Comparison of ENCODE assay signal across 20 cellular contexts in the genomic region with DNA sequence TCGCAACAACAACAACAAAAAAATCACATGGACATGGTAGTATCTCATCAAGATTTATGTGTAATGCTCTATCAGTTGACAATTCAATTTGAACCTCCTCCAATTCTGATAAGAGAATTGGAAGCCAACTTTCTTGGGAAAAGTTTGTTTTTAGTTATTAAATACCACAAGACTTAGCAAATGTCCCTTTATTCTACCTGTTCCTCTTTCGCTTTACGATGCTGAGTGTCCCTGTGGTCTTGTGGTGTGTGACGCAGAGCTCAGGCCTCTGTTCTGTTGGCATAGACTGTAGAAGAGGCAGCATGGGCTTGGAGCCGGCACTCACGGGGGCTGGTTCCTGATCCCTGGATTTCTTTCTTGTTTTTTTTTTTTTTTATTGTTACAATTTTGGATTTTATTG.
A peak's percentile ranks its signal among the peaks of the same experiment; 100 is the strongest.
DNase-seq lines count a peak whose midpoint lies in the region; ATAC-seq and TF ChIP-seq lines count a peak whose summit lies in the region.
"Had no signal": no experiment of that assay in that cellular context is flagged by ENCODE, and none has a peak within 500 bp of the region (broad histone marks: within the 10 kb centered on the region; RNA-seq: fewer than 3 reads in every experiment).

No MANE protein-coding gene starts in this region.

- no peak for TF ChIP-seq CTCF in NB4 (IDR thresholded peaks at IDR 0.05; ENCODE audit: low read depth, low read length)
- TF ChIP-seq CTCF in dorsolateral prefrontal cortex (IDR thresholded peaks at IDR 0.05 in 54 of 56, conservative IDR thresholded peaks at IDR 0.05 in 2 of 56; ENCODE audit: low read depth in 1 of 56, partially characterized antibody in 56 of 56): no peak

- no peak overlapping the region for H3K27ac Mint-ChIP-seq in naive thymus-derived CD4-positive, alpha-beta T cell
- H3K27ac Mint-ChIP-seq: endodermal cell; naive B cell; stimulated activated naive CD8-positive, alpha-beta T cell treated with anti-CD3 and anti-CD28 coated beads, Interleukin-15, amount 100 ng/mL, for 72 hours had no signal

- no peak overlapping the region for H2BK120ac ChIP-seq in neuronal stem cell (ENCODE audit: low read depth, low read length)

- no peak overlapping the region for H3K4ac ChIP-seq in neuronal stem cell (ENCODE audit: low read length)

- H3K4me3 Mint-ChIP-seq in naive thymus-derived CD4-positive, alpha-beta T cell: no peak overlapping the region
- H3K4me3 Mint-ChIP-seq: endodermal cell; naive B cell; stimulated activated naive CD8-positive, alpha-beta T cell treated with anti-CD3 and anti-CD28 coated beads, Interleukin-15, amount 100 ng/mL, for 72 hours had no signal

- H4K8ac ChIP-seq in neuronal stem cell (ENCODE audit: low read depth, low read length): no peak overlapping the region

- no peak overlapping the region for H2AK5ac ChIP-seq in neuronal stem cell (ENCODE audit: low read depth, low read length)

- H3K4me3 ChIP-seq in NB4 (ENCODE audit: low read depth, low read length) (no peak overlapping the region), neuronal stem cell (ENCODE audit: low read length in 2 of 2) (no peak overlapping the region), dorsolateral prefrontal cortex (no peak overlapping the region)
- no peak overlapping the region for H3K4me3 ChIP-seq in naive thymus-derived CD4-positive, alpha-beta T cell (ENCODE audit: low read length)
- H3K4me3 ChIP-seq: left ventricle myocardium inferior, PC-9 had no signal

- H3K4me1 ChIP-seq in naive thymus-derived CD4-positive, alpha-beta T cell (ENCODE audit: control insufficient read depth in 2 of 2, insufficient read depth in 2 of 2, low read length in 2 of 2): no peaks in the 10 kb centered on the region
- peaks cover 3 to 18% of the 10 kb centered on the region in 2 donors for H3K4me1 ChIP-seq in neuronal stem cell (ENCODE audit: control insufficient read depth in 2 of 2, insufficient read depth in 1 of 2, low read depth in 1 of 2, low read length in 2 of 2)
- H3K4me1 ChIP-seq: Caco-2 had no signal

- H3K4me1 Mint-ChIP-seq in naive thymus-derived CD4-positive, alpha-beta T cell: peaks cover 0 to 4% (median 0%) of the 10 kb centered on the region in 7 donors
- H3K4me1 Mint-ChIP-seq: endodermal cell; naive B cell; stimulated activated naive CD8-positive, alpha-beta T cell treated with anti-CD3 and anti-CD28 coated beads, Interleukin-15, amount 100 ng/mL, for 72 hours had no signal

- H3K27me3 Mint-ChIP-seq in naive thymus-derived CD4-positive, alpha-beta T cell: peaks cover 0 to 28% (median 15%) of the 10 kb centered on the region in 5 donors

- H3K36me3 ChIP-seq in naive thymus-derived CD4-positive, alpha-beta T cell (ENCODE audit: control insufficient read depth in 2 of 3, insufficient read depth in 3 of 3, low read length in 3 of 3): no peaks in the 10 kb centered on the region
- no peaks in the 10 kb centered on the region for H3K36me3 ChIP-seq in neuronal stem cell (replicated peaks in 1 of 2; ENCODE audit: control insufficient read depth in 2 of 2, insufficient read depth in 2 of 2, low read length in 2 of 2)
- H3K36me3 ChIP-seq: left ventricle myocardium inferior, WERI-Rb-1 had no signal

- no peak overlapping the region for H4K91ac ChIP-seq in neuronal stem cell (ENCODE audit: low read depth, low read length, poor library complexity)

- H3K23ac ChIP-seq in neuronal stem cell (ENCODE audit: low read depth, low read length, poor library complexity): no peak overlapping the region

- no peak overlapping the region for H3K18ac ChIP-seq in neuronal stem cell (ENCODE audit: low read length)

- H3K9me3 ChIP-seq in naive thymus-derived CD4-positive, alpha-beta T cell (ENCODE audit: control insufficient read depth in 2 of 3, low read length in 3 of 3): no peaks in the 10 kb centered on the region
- H3K9me3 ChIP-seq in neuronal stem cell (replicated peaks in 1 of 2; ENCODE audit: control insufficient read depth in 2 of 2, insufficient read depth in 1 of 2, low read depth in 1 of 2, low read length in 2 of 2): no peaks in the 10 kb centered on the region
- H3K9me3 ChIP-seq: Caco-2, left ventricle myocardium inferior had no signal

- DNase-seq in NB4 (ENCODE audit: low read depth) (peak; percentile 82), neuronal stem cell (ENCODE audit: low spot score) (no peak), dorsolateral prefrontal cortex (no peak)
- DNase-seq in naive thymus-derived CD4-positive, alpha-beta T cell: no peak
- DNase-seq: Caco-2; central memory CD4-positive, alpha-beta T cell; endodermal cell; H7; left ventricle myocardium inferior; naive B cell; NCI-H187 treated with DMSO at 0.1 percent for 48 hours; NCI-H510A treated with DMSO at 0.1 percent for 48 hours; PC-9; stimulated activated CD4-positive, alpha-beta T cell treated with anti-CD3 and anti-CD28 coated beads, Interleukin-12 subunit alpha, Interleukin-12 subunit beta, amount 100 ng/mL, for 4 hours; stimulated activated naive CD8-positive, alpha-beta T cell treated with anti-CD3 and anti-CD28 coated beads, Interleukin-15, amount 100 ng/mL, for 72 hours; WERI-Rb-1 had no signal

- TF ChIP-seq POLR2A in NB4 (IDR thresholded peaks at IDR 0.05; ENCODE audit: extremely low read depth, insufficient read length) (no peak), GM18505 (IDR thresholded peaks at IDR 0.05; ENCODE audit: borderline replicate concordance, extremely low read depth, insufficient read depth, insufficient read length) (no peak)

- ATAC-seq in GM18511 (IDR thresholded peaks at IDR 0.05; ENCODE audit: unreplicated experiment): peak; percentile 85
- peak; percentile 74 for ATAC-seq in HG02885 (IDR thresholded peaks at IDR 0.05; ENCODE audit: poor library complexity, unreplicated experiment)
- peak; percentile 78 for ATAC-seq in naive thymus-derived CD4-positive, alpha-beta T cell
- ATAC-seq in GM18505 (IDR thresholded peaks at IDR 0.05; ENCODE audit: unreplicated experiment): no peak
- ATAC-seq in SK-N-SH treated with all-trans-retinoic acid at 6 μM for 48 hours: no peak
- ATAC-seq: stimulated activated naive CD8-positive, alpha-beta T cell treated with anti-CD3 and anti-CD28 coated beads, Interleukin-15, amount 100 ng/mL, for 72 hours had no signal

- H3K9me3 Mint-ChIP-seq in naive thymus-derived CD4-positive, alpha-beta T cell: peaks cover 0 to 1% (median 0%) of the 10 kb centered on the region in 11 donors
- H3K9me3 Mint-ChIP-seq: endodermal cell; stimulated activated naive CD8-positive, alpha-beta T cell treated with anti-CD3 and anti-CD28 coated beads, Interleukin-15, amount 100 ng/mL, for 72 hours had no signal

- CTCF ChIA-PET in naive thymus-derived CD4-positive, alpha-beta T cell (lab: Charles Lee): no interaction called here

- no peak overlapping the region for H2BK15ac ChIP-seq in neuronal stem cell (ENCODE audit: low read length)

- H2BK5ac ChIP-seq in neuronal stem cell (ENCODE audit: low read length): no peak overlapping the region

- no peaks in the 10 kb centered on the region for H3K79me1 ChIP-seq in neuronal stem cell (ENCODE audit: low read depth, low read length)

- no CpG with 5 or more reads among the region's 6 CpGs for WGBS in neuronal stem cell (ENCODE audit: extremely low coverage in 2 of 2, insufficient read length in 2 of 2, insufficient replicate concordance in 1 of 2), 2 donors

- no peaks in the 10 kb centered on the region for H3K27me3 ChIP-seq in naive thymus-derived CD4-positive, alpha-beta T cell (ENCODE audit: control insufficient read depth in 2 of 2, insufficient read depth in 2 of 2, low read length in 2 of 2)
- H3K27me3 ChIP-seq in neuronal stem cell (ENCODE audit: control insufficient read depth in 3 of 3, insufficient read depth in 3 of 3, low read depth in 1 of 3, low read length in 3 of 3) (no peaks in the 10 kb centered on the region), dorsolateral prefrontal cortex (no peaks in the 10 kb centered on the region)

- peaks cover 0 to 4% (median 0%) of the 10 kb centered on the region in 5 donors for H3K36me3 Mint-ChIP-seq in naive thymus-derived CD4-positive, alpha-beta T cell
- H3K36me3 Mint-ChIP-seq: naive B cell had no signal

- no peak overlapping the region for H3K9ac ChIP-seq in neuronal stem cell (ENCODE audit: low read depth, low read length, poor library complexity)

- intact Hi-C loops in naive thymus-derived CD4-positive, alpha-beta T cell (cut with micrococcal nuclease): no loop called here
- intact Hi-C loops in dorsolateral prefrontal cortex (cut with DNase I): no loop called here

- POLR2A ChIA-PET in naive thymus-derived CD4-positive, alpha-beta T cell (lab: Charles Lee): no interaction called here

- H3K27ac ChIP-seq in naive thymus-derived CD4-positive, alpha-beta T cell (ENCODE audit: low read depth, low read length): no peak overlapping the region
- H3K27ac ChIP-seq in neuronal stem cell (replicated peaks; ENCODE audit: low read length) (no peak overlapping the region), dorsolateral prefrontal cortex (no peak overlapping the region)
- H3K27ac ChIP-seq: left ventricle myocardium inferior, PC-9, WERI-Rb-1 had no signal

- H3K4me2 ChIP-seq in neuronal stem cell (ENCODE audit: insufficient read depth, low read length, poor library complexity, severe bottlenecking): no peak overlapping the region
- H3K4me2 ChIP-seq: PC-9 had no signal

- H2AFZ ChIP-seq in neuronal stem cell (ENCODE audit: low read length): no peak overlapping the region
- H2AFZ ChIP-seq: PC-9 had no signal

- H3K14ac ChIP-seq in neuronal stem cell (ENCODE audit: low read length): no peak overlapping the region

- H2BK12ac ChIP-seq in neuronal stem cell (ENCODE audit: low read length): no peak overlapping the region

TF ChIP-seq in SK-N-SH treated with all-trans-retinoic acid at 6 μM for 48 hours, 23 proteins besides CTCF, POLR2A, EP300 and RAD21:
- TF ChIP-seq PPARA (CRISPR knock-in tag; IDR thresholded peaks at IDR 0.05; ENCODE audit: borderline replicate concordance) (no peak), GLIS3 (CRISPR knock-in tag; IDR thresholded peaks at IDR 0.05) (no peak)

Comparison
In these comparisons a context has a peak if more than half of its experiments do, and no peak if none do; other contexts are left out.
1. ATAC-seq: peak in GM18511 (single experiment), HG02885 (single experiment) and naive thymus-derived CD4-positive, alpha-beta T cell (single experiment); none in GM18505 (single experiment) and SK-N-SH treated with all-trans-retinoic acid at 6 μM for 48 hours (single experiment).